10 cellular contexts compared by ENCODE assay signal in genomic region chr19:18507727-18508440, GRCh38. TPM values are rescaled to one million over a fixed set of nuclear protein-coding genes. Genes with fewer than 3 reads are reported as not detected.
DNase-seq lines count a peak whose midpoint lies in the region; ATAC-seq lines count a peak whose summit lies in the region.
"Had no signal": no experiment of that assay in that cellular context is flagged by ENCODE, and none has a peak within 500 bp of the region (broad histone marks: within the 10 kb centered on the region; RNA-seq: fewer than 3 reads in every experiment).

No MANE protein-coding gene starts in this region.

- peak overlapping the region; percentile 81 to 92 for H3K4me3 Mint-ChIP-seq in effector memory CD8-positive, alpha-beta T cell

- H3K27me3 Mint-ChIP-seq in effector memory CD8-positive, alpha-beta T cell, result no peaks in the 10 kb centered on the region

- peaks cover 70% of the 10 kb centered on the region for H3K36me3 Mint-ChIP-seq in effector memory CD8-positive, alpha-beta T cell (ENCODE audit: insufficient read depth)

- DNase-seq in Right ventricle myocardium inferior (ENCODE audit: missing footprints) (no peak), cardiac septum (ENCODE audit: low spot score) (no peak), myocyte (ENCODE audit: low read depth) (peak; percentile 66), midbrain (lab: John Stamatoyannopoulos, UW) (no peak), NCI-H446 (lab: John Stamatoyannopoulos, UW) (no peak)
- no peak for DNase-seq in effector memory CD8-positive, alpha-beta T cell
- DNase-seq in stimulated activated CD4-positive, alpha-beta T cell treated with anti-CD3 and anti-CD28 coated beads, Interleukin-4, amount 100 ng/mL, for 24 hours, result no peak
- DNase-seq in stimulated activated CD4-positive, alpha-beta T cell treated with anti-CD3 and anti-CD28 coated beads, Interleukin-4, amount 100 ng/mL, for 4 hours, result no peak
- DNase-seq: BE2C, WERI-Rb-1 had no signal

- no peaks in the 10 kb centered on the region for H3K9me3 Mint-ChIP-seq in effector memory CD8-positive, alpha-beta T cell

- peaks cover 58 to 73% of the 10 kb centered on the region in 2 donors for H3K4me1 Mint-ChIP-seq in effector memory CD8-positive, alpha-beta T cell (ENCODE audit: low read depth in 2 of 2)

- ATAC-seq in Right ventricle myocardium inferior, result peak; percentile 30
- ATAC-seq in effector memory CD8-positive, alpha-beta T cell (replicated peaks), result peak; percentile 10

- intact Hi-C loops in Right ventricle myocardium inferior (cut with DNase I) (no loop called here), cardiac septum (cut with DNase I) (loop anchor here (5.0 kb wide), 1 partner anchor 41 kb away; no protein-coding TSS in a partner anchor)

- H3K27ac Mint-ChIP-seq in effector memory CD8-positive, alpha-beta T cell, result peak overlapping the region; percentile 96 to 99

RNA-seq across cellular contexts. Expression of gene ELL, which starts 14.0 kb away (rescaled TPM):
- total RNA-seq in Right ventricle myocardium inferior (8.4 TPM), cardiac septum (9.9 TPM), myocyte (8.1 and 10.0 TPM in 2 replicates)
- polyA plus RNA-seq in myocyte (2012), result 8.6 TPM

RNA-seq across cellular contexts. Expression of gene FKBP8, which starts 35.5 kb away (rescaled TPM):
- total RNA-seq in Right ventricle myocardium inferior (181 TPM), cardiac septum (161 TPM), myocyte (295 and 304 TPM in 2 replicates)
- polyA plus RNA-seq in myocyte (2012), result 317 TPM

RNA-seq across cellular contexts. Expression of gene KXD1, which starts 49.8 kb away (rescaled TPM):
- total RNA-seq in Right ventricle myocardium inferior, result 50.3 TPM
- 59.6 TPM for total RNA-seq in cardiac septum
- 75.0 and 82.4 TPM in 2 replicates for total RNA-seq in myocyte
- 107 TPM for polyA plus RNA-seq in myocyte (2012)
